ENCODE assay signal across 8 cellular contexts in the genomic region with DNA sequence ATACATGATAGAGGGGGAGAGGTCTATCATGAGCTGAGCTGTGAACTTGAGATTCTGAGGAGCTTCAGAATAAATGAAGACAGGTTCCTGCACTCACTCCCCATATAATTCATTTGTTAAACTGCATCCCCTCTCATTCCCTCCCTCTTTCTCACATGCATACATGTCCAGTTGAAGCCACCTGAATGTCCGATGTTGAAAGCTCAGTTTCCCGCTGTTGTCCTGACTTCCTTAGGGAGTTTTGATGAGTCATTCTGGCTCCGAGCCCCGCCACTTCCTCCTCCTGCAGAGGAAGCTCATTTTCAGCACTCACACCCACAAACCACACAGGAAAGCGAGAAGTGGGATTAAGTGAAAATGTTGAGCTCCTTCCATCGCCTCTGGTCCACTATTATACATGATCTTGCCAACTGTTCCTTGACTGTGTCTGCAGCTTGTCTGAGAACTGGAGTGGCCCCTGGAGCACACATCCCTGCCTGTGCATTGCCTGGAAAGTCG.
DNase-seq lines count a peak whose midpoint lies in the region; ATAC-seq lines count a peak whose summit lies in the region.

No MANE protein-coding gene starts in this region.

- ATAC-seq in GM18511 (IDR thresholded peaks at IDR 0.05; ENCODE audit: unreplicated experiment), result peak; percentile 78

- peak; percentile 12 for DNase-seq in 8988T
- DNase-seq in Kasumi-1 (lab: John Stamatoyannopoulos, UW), result peak; percentile 74 to 83
- DNase-seq in anterior cingulate cortex (lab: John Stamatoyannopoulos, UW), result peak in 51 of 58 donors; percentile 1 to 80 (median 22)
- DNase-seq in iPS-NIHi7 (ENCODE audit: extremely low spot score), result peak; percentile 28
- DNase-seq in stimulated activated CD8-positive, alpha-beta memory T cell treated with anti-CD3 and anti-CD28 coated beads, Interleukin-4, amount 100 ng/mL, for 24 hours (ENCODE audit: low read depth), result peak; percentile 1
- no peak for DNase-seq in NCI-H187 (lab: John Stamatoyannopoulos, UW)
- no peak for DNase-seq in NCI-H1092 treated with DMSO at 0.1 percent for 48 hours (lab: John Stamatoyannopoulos, UW)

Comparison
In these comparisons a context has a peak if more than half of its experiments do, and no peak if none do; other contexts are left out.
1. DNase-seq: peak in 8988T (single experiment), Kasumi-1 (2 of 2), anterior cingulate cortex (51 of 58), iPS-NIHi7 (single experiment) and stimulated activated CD8-positive, alpha-beta memory T cell treated with anti-CD3 and anti-CD28 coated beads, Interleukin-4, amount 100 ng/mL, for 24 hours (single experiment); none in NCI-H187 (0 of 2) and NCI-H1092 treated with DMSO at 0.1 percent for 48 hours (single experiment).